Comparison of ENCODE assay signal across 8 cellular contexts in the genomic region with DNA sequence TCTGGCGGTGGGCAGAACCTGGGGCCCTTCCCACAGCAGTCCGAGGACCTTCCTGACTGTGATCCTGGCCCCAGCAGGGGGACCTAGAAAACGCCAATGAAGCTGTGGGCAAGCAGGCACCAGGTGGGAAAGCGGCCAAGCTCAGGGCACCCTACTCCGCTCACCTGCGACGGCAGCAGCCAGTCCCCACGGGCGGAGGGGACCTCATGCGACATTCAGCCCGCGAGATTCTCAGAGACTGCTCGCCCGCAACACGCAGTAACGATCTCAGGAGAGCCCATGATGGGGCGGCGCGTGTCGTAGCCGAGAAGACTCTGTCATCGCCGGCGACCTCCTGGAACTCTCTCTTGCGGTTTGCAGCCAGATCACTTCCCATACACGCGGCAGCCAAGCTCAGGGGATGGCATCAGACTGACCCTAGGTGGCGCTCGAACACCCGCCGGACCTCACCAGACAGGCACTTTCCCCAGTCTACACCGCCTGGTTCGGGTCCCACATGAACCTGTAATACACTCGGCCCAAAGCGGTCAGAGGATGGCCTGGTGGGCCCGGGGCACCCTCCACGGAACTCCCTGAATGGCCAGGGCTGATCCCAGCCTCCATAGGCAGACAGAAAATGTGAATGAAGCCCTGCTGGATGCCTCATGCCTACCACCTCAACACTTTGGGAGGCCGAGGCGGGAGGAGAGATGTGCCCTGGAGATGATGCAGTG. TPM values are rescaled to one million over a fixed set of nuclear protein-coding genes. Genes with fewer than 3 reads are reported as not detected.
DNase-seq lines count a peak whose midpoint lies in the region; ATAC-seq and TF ChIP-seq lines count a peak whose summit lies in the region.

No MANE protein-coding gene starts in this region.

- H2AFZ ChIP-seq in smooth muscle cell (ENCODE audit: low read depth), result peak overlapping the region; percentile 58

- H3K27me3 ChIP-seq in smooth muscle cell (ENCODE audit: low read depth), result no peaks in the 10 kb centered on the region

- peak overlapping the region; percentile 83 for H3K4me2 ChIP-seq in smooth muscle cell

- no peaks in the 10 kb centered on the region for H3K79me2 ChIP-seq in smooth muscle cell (ENCODE audit: low read depth)

- H3K36me3 ChIP-seq in smooth muscle cell (ENCODE audit: low read depth), result no peaks in the 10 kb centered on the region

- H3K4me1 ChIP-seq in smooth muscle cell (ENCODE audit: low read depth), result peaks cover 4% of the 10 kb centered on the region

- 16% methylated on average over 39 of the region's 39 CpGs for WGBS in smooth muscle cell (ENCODE audit: low lambda C conversion rate)

- no peaks in the 10 kb centered on the region for H3F3A ChIP-seq in smooth muscle cell (ENCODE audit: low read depth)

- peak overlapping the region; percentile 35 for H3K4me3 ChIP-seq in smooth muscle cell

- no peaks in the 10 kb centered on the region for H3K9me3 ChIP-seq in smooth muscle cell (replicated peaks; ENCODE audit: low read depth)

- peak; percentile 86 for TF ChIP-seq CTCF in VCaP (conservative IDR thresholded peaks at IDR 0.05)
- peak; percentile 69 for TF ChIP-seq CTCF in smooth muscle cell (IDR thresholded peaks at IDR 0.05; ENCODE audit: borderline replicate concordance, insufficient read depth, poor library complexity, severe bottlenecking)

- peak overlapping the region; percentile 62 for H3K9ac ChIP-seq in smooth muscle cell (ENCODE audit: low read depth)

- no peak overlapping the region for H3K27ac ChIP-seq in VCaP
- peak overlapping the region; percentile 52 for H3K27ac ChIP-seq in smooth muscle cell (ENCODE audit: low read depth)

- ATAC-seq in HG03439 (IDR thresholded peaks at IDR 0.05; ENCODE audit: unreplicated experiment), result no peak

- no peaks in the 10 kb centered on the region for H4K20me1 ChIP-seq in smooth muscle cell (ENCODE audit: low read depth)

- DNase-seq in NCI-H510A treated with DMSO at 0.1 percent for 48 hours (lab: John Stamatoyannopoulos, UW) (peak; percentile 41), NCI-H510A (lab: John Stamatoyannopoulos, UW) (no peak), NCI-H1105 treated with DMSO at 0.1 percent for 48 hours (lab: John Stamatoyannopoulos, UW) (peak; percentile 63), brain pericyte (ENCODE audit: low read depth, low spot score) (peak; percentile 5), iPS-NIHi7 (ENCODE audit: extremely low spot score) (peak; percentile 93), smooth muscle cell (lab: John Stamatoyannopoulos, UW; ENCODE audit: unreplicated experiment) (peak; percentile 36)

RNA-seq across cellular contexts. Expression of a gene that starts 26.5 kb away (rescaled TPM):
- total RNA-seq in smooth muscle cell, result 69.2 and 77.9 TPM in 2 replicates
- polyA plus RNA-seq in smooth muscle cell, result 46.1 and 51.0 TPM in 2 replicates

RNA-seq across cellular contexts. Expression of a gene that starts 26.6 kb away (rescaled TPM):
- 4.8 and 12.4 TPM in 2 replicates for total RNA-seq in smooth muscle cell
- 21.6 TPM in 2 replicates for polyA plus RNA-seq in smooth muscle cell

RNA-seq across cellular contexts. Expression of a gene that starts 29.3 kb away (rescaled TPM):
- total RNA-seq in smooth muscle cell, result 17.4 and 25.9 TPM in 2 replicates
- 15.3 and 20.6 TPM in 2 replicates for polyA plus RNA-seq in smooth muscle cell

RNA-seq across cellular contexts. Expression of a gene that starts 29.4 kb away (rescaled TPM):
- 3.8 and 7.1 TPM in 2 replicates for total RNA-seq in smooth muscle cell
- polyA plus RNA-seq in smooth muscle cell, result 1.1 and 1.4 TPM in 2 replicates

RNA-seq across cellular contexts. Expression of a gene that starts 41.6 kb away (rescaled TPM):
- 44.0 and 67.6 TPM in 2 replicates for total RNA-seq in smooth muscle cell
- polyA plus RNA-seq in smooth muscle cell, result 43.9 and 57.3 TPM in 2 replicates
